In the genomic region with DNA sequence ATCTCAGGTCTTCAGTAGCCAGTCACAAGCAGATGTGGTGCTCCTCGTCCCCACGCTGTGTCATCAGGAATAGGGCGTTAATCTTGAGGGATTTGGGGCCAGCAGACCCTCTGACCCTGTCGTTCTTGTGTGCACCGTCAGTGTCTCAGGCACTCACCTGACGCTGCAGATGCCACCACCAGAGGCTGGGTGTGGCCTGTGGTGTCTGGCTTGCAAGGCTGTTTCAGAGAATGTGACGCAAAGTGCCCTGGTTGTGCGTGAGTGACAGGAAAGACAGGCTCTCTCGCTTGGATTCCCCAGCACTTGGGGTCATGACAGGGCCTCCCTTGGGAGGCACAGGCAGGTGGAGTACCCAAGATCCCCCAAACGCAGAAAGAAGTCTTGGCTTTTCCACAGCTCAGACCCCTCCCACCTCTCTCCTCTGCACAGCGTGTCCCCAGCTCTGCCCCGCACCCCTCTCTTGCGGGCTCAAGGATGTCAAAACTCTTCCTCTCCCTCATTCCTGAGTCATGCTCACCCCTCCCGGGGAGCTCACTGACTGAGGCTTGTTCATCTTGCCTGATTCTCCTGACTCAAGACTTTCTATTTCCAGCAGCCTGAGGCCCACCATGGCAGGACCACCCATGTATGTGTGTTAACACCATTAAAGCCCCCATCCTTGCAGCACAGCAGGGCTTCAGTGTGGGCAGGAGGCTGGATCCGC, we compare ENCODE assay signal across 12 cellular contexts. TPM values are rescaled to one million over a fixed set of nuclear protein-coding genes. Genes with fewer than 3 reads are reported as not detected.
DNase-seq lines count a peak whose midpoint lies in the region; ATAC-seq and TF ChIP-seq lines count a peak whose summit lies in the region.
"Had no signal": no experiment of that assay in that cellular context is flagged by ENCODE, and none has a peak within 500 bp of the region (broad histone marks: within the 10 kb centered on the region; RNA-seq: fewer than 3 reads in every experiment).

No MANE protein-coding gene starts in this region.

- H3K4me1 ChIP-seq in fibroblast of lung (ENCODE audit: control insufficient read depth, extremely low read depth, insufficient read depth, low read length) (peaks cover 9% of the 10 kb centered on the region), Peyer's patch (no peaks in the 10 kb centered on the region)

- H3K36me3 ChIP-seq in fibroblast of lung (ENCODE audit: control insufficient read depth, insufficient read depth, low read length): peaks cover 18% of the 10 kb centered on the region
- peaks cover 0 to 89% (median 0%) of the 10 kb centered on the region in 3 donors for H3K36me3 ChIP-seq in Peyer's patch

- H3K36me3 Mint-ChIP-seq in activated T-helper 2 cell treated with anti-CD3 and anti-CD28 coated beads, Interferon-gamma antibody, Interleukin-2, Interleukin-4, amounts not matched to agents 10 μg/mL and 5 μg/mL and 100 μg/mL, durations not matched to agents 14 hours and 24 hours and 36 hours (ENCODE audit: low read depth): peaks cover 45% of the 10 kb centered on the region
- H3K36me3 Mint-ChIP-seq in activated naive CD4-positive, alpha-beta T cell treated with anti-CD3 and anti-CD28 coated beads, Interleukin-2, amount 10 ng/mL, durations not matched to agents 7 days and 5 days: peaks cover 15% of the 10 kb centered on the region

- H3K4me3 ChIP-seq in fibroblast of lung (replicated peaks in 1 of 4; ENCODE audit: control extremely low read depth in 1 of 4, insufficient read depth in 1 of 4, low read depth in 3 of 4, low read length in 4 of 4): no peak overlapping the region
- no peak overlapping the region for H3K4me3 ChIP-seq in Peyer's patch

- peak; percentile 77 for DNase-seq in ELR (ENCODE audit: low read depth)
- DNase-seq in RWPE1 (ENCODE audit: low spot score): no peak
- DNase-seq in fibroblast of lung (ENCODE audit: low read depth in 2 of 2): peak; percentile 63 to 73
- DNase-seq in sciatic nerve (ENCODE audit: low spot score): no peak
- no peak for DNase-seq in activated T-helper 2 cell treated with anti-CD3 and anti-CD28 coated beads, Interferon-gamma antibody, Interleukin-2, Interleukin-4, amounts not matched to agents 10 μg/mL and 5 μg/mL and 100 μg/mL, durations not matched to agents 14 hours and 24 hours and 36 hours (ENCODE audit: low spot score)
- no peak for DNase-seq in activated naive CD4-positive, alpha-beta T cell treated with anti-CD3 and anti-CD28 coated beads, Interleukin-2, amount 10 ng/mL, durations not matched to agents 7 days and 5 days
- no peak for DNase-seq in Peyer's patch
- DNase-seq: activated CD4-positive, alpha-beta T cell treated with anti-CD3 and anti-CD28 coated beads for 48 hours; activated naive CD8-positive, alpha-beta T cell treated with anti-CD3 and anti-CD28 coated beads, Interleukin-2, amount 10 ng/mL, durations not matched to agents 7 days and 5 days; DND-41; stimulated activated CD4-positive, alpha-beta T cell treated with anti-CD3 and anti-CD28 coated beads, Interleukin-4, amount 100 ng/mL, for 24 hours had no signal

- CTCF ChIA-PET in RWPE1 (lab: Yijun Ruan, JAX): interaction anchor here (0.6 to 1.1 kb wide), 2 partner anchors 21 to 72 kb away, joined by 3 read pairs; a partner anchor contains a TSS
- CTCF ChIA-PET in activated naive CD4-positive, alpha-beta T cell treated with anti-CD3 and anti-CD28 coated beads, Interleukin-2, amount 10 ng/mL, durations not matched to agents 7 days and 5 days (lab: Charles Lee): no interaction called here

- no peaks in the 10 kb centered on the region for H3K4me1 Mint-ChIP-seq in activated T-helper 2 cell treated with anti-CD3 and anti-CD28 coated beads, Interferon-gamma antibody, Interleukin-2, Interleukin-4, amounts not matched to agents 10 μg/mL and 5 μg/mL and 100 μg/mL, durations not matched to agents 14 hours and 24 hours and 36 hours (ENCODE audit: low read depth)
- no peaks in the 10 kb centered on the region for H3K4me1 Mint-ChIP-seq in activated naive CD4-positive, alpha-beta T cell treated with anti-CD3 and anti-CD28 coated beads, Interleukin-2, amount 10 ng/mL, durations not matched to agents 7 days and 5 days

- no peak for TF ChIP-seq POLR2A in Peyer's patch (IDR thresholded peaks at IDR 0.05)

- TF ChIP-seq CTCF in RWPE1 (conservative IDR thresholded peaks at IDR 0.05; ENCODE audit: low read depth) (no peak), fibroblast of lung (conservative IDR thresholded peaks at IDR 0.05 in 1 of 2, IDR thresholded peaks at IDR 0.05 in 1 of 2; ENCODE audit: low read depth in 1 of 2, low read length in 2 of 2) (no peak), Peyer's patch (IDR thresholded peaks at IDR 0.05) (no peak)

- peak overlapping the region; percentile 0; the same call in 1 of the 2 replicates for H3K27ac ChIP-seq in RWPE1
- H3K27ac ChIP-seq in fibroblast of lung (ENCODE audit: insufficient read depth, low read length): peak overlapping the region; percentile 47
- H3K27ac ChIP-seq in Peyer's patch: no peak overlapping the region

- H3K4me3 Mint-ChIP-seq in activated T-helper 2 cell treated with anti-CD3 and anti-CD28 coated beads, Interferon-gamma antibody, Interleukin-2, Interleukin-4, amounts not matched to agents 10 μg/mL and 5 μg/mL and 100 μg/mL, durations not matched to agents 14 hours and 24 hours and 36 hours (ENCODE audit: low read depth): no peak overlapping the region
- no peak overlapping the region for H3K4me3 Mint-ChIP-seq in activated naive CD4-positive, alpha-beta T cell treated with anti-CD3 and anti-CD28 coated beads, Interleukin-2, amount 10 ng/mL, durations not matched to agents 7 days and 5 days
- H3K4me3 Mint-ChIP-seq: activated naive CD8-positive, alpha-beta T cell treated with anti-CD3 and anti-CD28 coated beads, Interleukin-2, amount 10 ng/mL, durations not matched to agents 7 days and 5 days had no signal

- ATAC-seq in sciatic nerve (peak; percentile 10), SK-N-SH treated with all-trans-retinoic acid at 6 μM for 48 hours (no peak)

- H3K27ac Mint-ChIP-seq in activated T-helper 2 cell treated with anti-CD3 and anti-CD28 coated beads, Interferon-gamma antibody, Interleukin-2, Interleukin-4, amounts not matched to agents 10 μg/mL and 5 μg/mL and 100 μg/mL, durations not matched to agents 14 hours and 24 hours and 36 hours: no peak overlapping the region
- no peak overlapping the region for H3K27ac Mint-ChIP-seq in activated naive CD4-positive, alpha-beta T cell treated with anti-CD3 and anti-CD28 coated beads, Interleukin-2, amount 10 ng/mL, durations not matched to agents 7 days and 5 days
- H3K27ac Mint-ChIP-seq: activated naive CD8-positive, alpha-beta T cell treated with anti-CD3 and anti-CD28 coated beads, Interleukin-2, amount 10 ng/mL, durations not matched to agents 7 days and 5 days had no signal

- H3K9me3 Mint-ChIP-seq in activated T-helper 2 cell treated with anti-CD3 and anti-CD28 coated beads, Interferon-gamma antibody, Interleukin-2, Interleukin-4, amounts not matched to agents 10 μg/mL and 5 μg/mL and 100 μg/mL, durations not matched to agents 14 hours and 24 hours and 36 hours: no peaks in the 10 kb centered on the region
- no peaks in the 10 kb centered on the region for H3K9me3 Mint-ChIP-seq in activated naive CD4-positive, alpha-beta T cell treated with anti-CD3 and anti-CD28 coated beads, Interleukin-2, amount 10 ng/mL, durations not matched to agents 7 days and 5 days
- H3K9me3 Mint-ChIP-seq: activated naive CD8-positive, alpha-beta T cell treated with anti-CD3 and anti-CD28 coated beads, Interleukin-2, amount 10 ng/mL, durations not matched to agents 7 days and 5 days had no signal

- no peaks in the 10 kb centered on the region for H4K20me1 ChIP-seq in fibroblast of lung (ENCODE audit: control insufficient read depth, extremely low read depth, insufficient read depth, low read length)

- H3K27me3 Mint-ChIP-seq in activated T-helper 2 cell treated with anti-CD3 and anti-CD28 coated beads, Interferon-gamma antibody, Interleukin-2, Interleukin-4, amounts not matched to agents 10 μg/mL and 5 μg/mL and 100 μg/mL, durations not matched to agents 14 hours and 24 hours and 36 hours (ENCODE audit: low read depth): no peaks in the 10 kb centered on the region
- no peaks in the 10 kb centered on the region for H3K27me3 Mint-ChIP-seq in activated naive CD4-positive, alpha-beta T cell treated with anti-CD3 and anti-CD28 coated beads, Interleukin-2, amount 10 ng/mL, durations not matched to agents 7 days and 5 days
- H3K27me3 Mint-ChIP-seq: activated naive CD8-positive, alpha-beta T cell treated with anti-CD3 and anti-CD28 coated beads, Interleukin-2, amount 10 ng/mL, durations not matched to agents 7 days and 5 days had no signal

- H3K9me3 ChIP-seq in fibroblast of lung (ENCODE audit: control insufficient read depth, insufficient read depth, low read depth, low read length) (no peaks in the 10 kb centered on the region), Peyer's patch (no peaks in the 10 kb centered on the region)

- H3K4me2 ChIP-seq in fibroblast of lung (ENCODE audit: extremely low read depth, insufficient read depth, low read length): no peak overlapping the region

- no peaks in the 10 kb centered on the region for H3K79me2 ChIP-seq in fibroblast of lung (ENCODE audit: control insufficient read depth, insufficient read depth, low read length)

- no peak overlapping the region for H2AFZ ChIP-seq in fibroblast of lung (ENCODE audit: low read length)

- POLR2A ChIA-PET in RWPE1 (lab: Yijun Ruan, JAX; ENCODE audit: low non-redundant PET): no interaction called here

- intact Hi-C loops in sciatic nerve (cut with DNase I): loop anchor here (5.0 kb wide), 1 partner anchor 1708 kb away; no protein-coding TSS in a partner anchor
- intact Hi-C loops in activated T-helper 2 cell treated with anti-CD3 and anti-CD28 coated beads, Interferon-gamma antibody, Interleukin-2, Interleukin-4, amounts not matched to agents 10 μg/mL and 5 μg/mL and 100 μg/mL, durations not matched to agents 14 hours and 24 hours and 36 hours (cut with micrococcal nuclease): no loop called here

- no peak overlapping the region for H3K9ac ChIP-seq in fibroblast of lung (ENCODE audit: insufficient read depth, low read length)

- H3K27me3 ChIP-seq in fibroblast of lung (ENCODE audit: control insufficient read depth, insufficient read depth, low read length) (no peaks in the 10 kb centered on the region), Peyer's patch (no peaks in the 10 kb centered on the region)

RNA-seq across cellular contexts. Expression of a gene that starts 21.0 kb away (rescaled TPM):
- 7.2 and 8.3 TPM in 2 replicates for total RNA-seq in fibroblast of lung
- polyA plus RNA-seq in fibroblast of lung: 2.6 and 5.6 TPM in 2 replicates
- 4.4 and 10.3 TPM in 2 replicates for polyA plus RNA-seq in fibroblast of lung (2012)
- 7.3 and 13.2 TPM in 2 replicates for polyA minus RNA-seq in fibroblast of lung (ENCODE audit: low replicate concordance)
- 15.2 TPM for total RNA-seq in sciatic nerve
- total RNA-seq in activated T-helper 2 cell treated with anti-CD3 and anti-CD28 coated beads, Interferon-gamma antibody, Interleukin-2, Interleukin-4, amounts not matched to agents 10 μg/mL and 5 μg/mL and 100 μg/mL, durations not matched to agents 14 hours and 24 hours and 36 hours: 23.2 TPM in 2 replicates
- total RNA-seq in Peyer's patch: 10 to 100 TPM; 13.1 to 51.2 (median 30.0) TPM

RNA-seq across cellular contexts. Expression of a gene that starts 38.1 kb away (rescaled TPM):
- total RNA-seq in fibroblast of lung (under 0.01 TPM in 1 of 2 replicates, not detected in the other), sciatic nerve (6.1 TPM), Peyer's patch (1 to 10 TPM in 2 of 4 donors, under 1 TPM in 1, not detected in 1; 0.95 to 1.6 (median 1.4) TPM)
- polyA plus RNA-seq in fibroblast of lung: 0.02 and 0.08 TPM in 2 replicates
- 0.03 TPM in 1 of 2 replicates, not detected in the other for polyA plus RNA-seq in fibroblast of lung (2012)
- 0.07 TPM in 1 of 2 replicates, not detected in the other for polyA minus RNA-seq in fibroblast of lung (ENCODE audit: low replicate concordance)
- not detected in 2 replicates for total RNA-seq in activated T-helper 2 cell treated with anti-CD3 and anti-CD28 coated beads, Interferon-gamma antibody, Interleukin-2, Interleukin-4, amounts not matched to agents 10 μg/mL and 5 μg/mL and 100 μg/mL, durations not matched to agents 14 hours and 24 hours and 36 hours

RNA-seq across cellular contexts. Expression of a gene that starts 49.3 kb away (rescaled TPM):
- 40.3 and 57.8 TPM in 2 replicates for total RNA-seq in fibroblast of lung
- 18.5 and 30.5 TPM in 2 replicates for polyA plus RNA-seq in fibroblast of lung
- 34.9 and 65.1 TPM in 2 replicates for polyA plus RNA-seq in fibroblast of lung (2012)
- 33.0 and 104 TPM in 2 replicates for polyA minus RNA-seq in fibroblast of lung (ENCODE audit: low replicate concordance)
- total RNA-seq in sciatic nerve: 6.6 TPM
- total RNA-seq in activated T-helper 2 cell treated with anti-CD3 and anti-CD28 coated beads, Interferon-gamma antibody, Interleukin-2, Interleukin-4, amounts not matched to agents 10 μg/mL and 5 μg/mL and 100 μg/mL, durations not matched to agents 14 hours and 24 hours and 36 hours: 0.16 TPM in 1 of 2 replicates, not detected in the other
- 10 to 100 TPM in 2 of 4 donors, 1 to 10 TPM in 2; 1.6 to 18.2 (median 10.2) TPM for total RNA-seq in Peyer's patch

Comparison
In these comparisons a context has a peak if more than half of its experiments do, and no peak if none do; other contexts are left out.
1. DNase-seq: peak in ELR (single experiment) and fibroblast of lung (2 of 2); none in RWPE1 (single experiment), sciatic nerve (single experiment), activated T-helper 2 cell treated with anti-CD3 and anti-CD28 coated beads, Interferon-gamma antibody, Interleukin-2, Interleukin-4, amounts not matched to agents 10 μg/mL and 5 μg/mL and 100 μg/mL, durations not matched to agents 14 hours and 24 hours and 36 hours (single experiment), activated naive CD4-positive, alpha-beta T cell treated with anti-CD3 and anti-CD28 coated beads, Interleukin-2, amount 10 ng/mL, durations not matched to agents 7 days and 5 days (single experiment) and Peyer's patch (0 of 3).
2. H3K27ac ChIP-seq: peak in RWPE1 (single experiment) and fibroblast of lung (single experiment); none in Peyer's patch (0 of 4).